Comparison of ENCODE assay signal across 8 cellular contexts in genomic region chr4:39526283-39526682, GRCh38. TPM values are rescaled to one million over a fixed set of nuclear protein-coding genes. Genes with fewer than 3 reads are reported as not detected.
DNase-seq lines count a peak whose midpoint lies in the region; ATAC-seq and TF ChIP-seq lines count a peak whose summit lies in the region.

No MANE protein-coding gene starts in this region.

- TF ChIP-seq CTCF in left ventricle myocardium inferior (IDR thresholded peaks at IDR 0.05; ENCODE audit: borderline replicate concordance) (no peak), body of pancreas (IDR thresholded peaks at IDR 0.05) (no peak), vagina (IDR thresholded peaks at IDR 0.05) (no peak)

- H3K4me1 ChIP-seq in left ventricle myocardium inferior (peaks cover 38% of the 10 kb centered on the region), body of pancreas (peaks cover 19% of the 10 kb centered on the region), vagina (peaks cover 59% of the 10 kb centered on the region)

- DNase-seq in left ventricle myocardium inferior (no peak), Right ventricle myocardium inferior (ENCODE audit: missing footprints) (no peak), body of pancreas (no peak), medulla oblongata (ENCODE audit: extremely low spot score) (peak; percentile 30), vagina (ENCODE audit: extremely low spot score in 2 of 2) (no peak), NCI-H146 (lab: John Stamatoyannopoulos, UW) (no peak), kidney glomerular epithelial cell (lab: John Stamatoyannopoulos, UW) (no peak)
- no peak for DNase-seq in effector CD8-positive, alpha-beta T cell (lab: John Stamatoyannopoulos, UW)

- no peaks in the 10 kb centered on the region for H3K27me3 ChIP-seq in left ventricle myocardium inferior (ENCODE audit: low read depth)
- no peaks in the 10 kb centered on the region for H3K27me3 ChIP-seq in body of pancreas
- H3K27me3 ChIP-seq in vagina = no peaks in the 10 kb centered on the region

- 3 to 7% methylated on average over 4 of the region's 4 CpGs for WGBS in body of pancreas, 2 donors

- H3K36me3 ChIP-seq in left ventricle myocardium inferior = peaks cover 5% of the 10 kb centered on the region
- no peaks in the 10 kb centered on the region for H3K36me3 ChIP-seq in body of pancreas (replicated peaks in 1 of 2; ENCODE audit: insufficient read depth in 1 of 2, low read depth in 2 of 2)
- no peaks in the 10 kb centered on the region for H3K36me3 ChIP-seq in vagina

- ATAC-seq in Right ventricle myocardium inferior = no peak
- ATAC-seq in body of pancreas = no peak

- H3K27ac ChIP-seq in left ventricle myocardium inferior (replicated peaks) (peak overlapping the region; percentile 99), body of pancreas (peak overlapping the region; percentile 51 to 98 (median 89)), vagina (peak overlapping the region; percentile 94)

- peak overlapping the region; percentile 92 for H3K4me3 ChIP-seq in left ventricle myocardium inferior
- peak overlapping the region; percentile 51 to 86 for H3K4me3 ChIP-seq in body of pancreas
- peak overlapping the region; percentile 86 to 91 for H3K4me3 ChIP-seq in vagina

- H3K9me3 ChIP-seq in left ventricle myocardium inferior (replicated peaks) (no peaks in the 10 kb centered on the region), body of pancreas (no peaks in the 10 kb centered on the region), vagina (no peaks in the 10 kb centered on the region)

- TF ChIP-seq POLR2A in body of pancreas (IDR thresholded peaks at IDR 0.05) (no peak), vagina (IDR thresholded peaks at IDR 0.05) (no peak)

- intact Hi-C loops in left ventricle myocardium inferior (cut with micrococcal nuclease) (loop anchor here (5.0 kb wide), 1 partner anchor 111 kb away; the partner anchor contains the start of gene SMIM14), Right ventricle myocardium inferior (cut with DNase I) (loop anchor here (5.0 kb wide), 2 partner anchors 69 to 171 kb away; partner anchors contain the start of genes LIAS, RPL9 and UBE2K), body of pancreas (cut with DNase I) (no loop called here), vagina (cut with DNase I) (loop anchor here (5.0 kb wide), 4 partner anchors 69 to 1839 kb away; partner anchors contain the start of genes LIAS, PDS5A, RELL1 and RPL9)

RNA-seq across cellular contexts. Expression of gene UGDH, which starts 1.0 kb away (rescaled TPM):
- total RNA-seq in left ventricle myocardium inferior (11.5 TPM), Right ventricle myocardium inferior (16.6 TPM), body of pancreas (100 to 1,000 TPM in 1 of 2 donors, 10 to 100 TPM in 1; 71.1 to 107 TPM), vagina (43.5 TPM)
